In the genomic region with DNA sequence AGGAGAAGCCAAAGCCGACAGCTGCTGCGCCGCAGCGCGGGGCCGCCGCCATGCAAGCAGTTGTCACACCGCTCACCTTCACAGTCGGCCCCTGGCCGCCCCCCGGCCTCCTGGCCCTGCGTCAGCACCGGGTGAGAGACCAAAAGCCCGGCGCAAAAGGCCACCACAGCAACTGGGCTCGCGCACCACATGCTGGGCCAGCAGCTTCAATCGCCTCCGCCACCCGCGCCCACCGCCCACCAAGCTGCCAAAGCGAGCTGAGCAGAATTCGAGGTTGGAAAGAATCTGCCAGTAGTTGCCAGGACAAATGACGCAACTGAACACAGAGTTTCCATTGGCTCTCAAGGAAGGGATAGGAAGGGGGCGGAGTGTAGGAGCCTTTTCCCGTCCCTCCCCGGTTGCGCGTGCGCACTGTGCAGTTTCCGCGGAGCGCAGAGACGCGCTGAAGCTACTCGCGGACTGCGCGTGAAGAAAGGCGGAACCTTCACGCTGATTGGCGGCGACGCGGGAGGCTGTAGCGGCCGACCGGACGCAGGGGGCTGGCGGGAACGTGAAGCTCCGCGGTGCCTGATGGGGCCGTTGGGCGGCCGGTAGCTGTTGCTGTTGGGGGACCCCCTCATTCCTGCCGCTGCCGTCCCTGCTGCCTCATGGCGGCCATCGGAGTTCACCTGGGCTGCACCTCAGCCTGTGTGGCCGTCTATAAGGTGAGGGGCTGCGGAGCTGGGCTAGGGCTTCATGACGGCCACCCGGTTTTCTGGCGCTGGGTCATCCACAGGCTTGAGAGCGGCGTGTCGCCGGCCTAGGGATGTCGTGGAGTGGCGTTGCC, we compare ENCODE assay signal across 8 cellular contexts.
DNase-seq lines count a peak whose midpoint lies in the region; ATAC-seq lines count a peak whose summit lies in the region.

A gene (minus strand): TSS at position 282 of the 826 bp plus-strand sequence. CDS start 91 bp downstream, at position 191.
A gene with protein sequence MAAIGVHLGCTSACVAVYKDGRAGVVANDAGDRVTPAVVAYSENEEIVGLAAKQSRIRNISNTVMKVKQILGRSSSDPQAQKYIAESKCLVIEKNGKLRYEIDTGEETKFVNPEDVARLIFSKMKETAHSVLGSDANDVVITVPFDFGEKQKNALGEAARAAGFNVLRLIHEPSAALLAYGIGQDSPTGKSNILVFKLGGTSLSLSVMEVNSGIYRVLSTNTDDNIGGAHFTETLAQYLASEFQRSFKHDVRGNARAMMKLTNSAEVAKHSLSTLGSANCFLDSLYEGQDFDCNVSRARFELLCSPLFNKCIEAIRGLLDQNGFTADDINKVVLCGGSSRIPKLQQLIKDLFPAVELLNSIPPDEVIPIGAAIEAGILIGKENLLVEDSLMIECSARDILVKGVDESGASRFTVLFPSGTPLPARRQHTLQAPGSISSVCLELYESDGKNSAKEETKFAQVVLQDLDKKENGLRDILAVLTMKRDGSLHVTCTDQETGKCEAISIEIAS (plus strand): TSS at position 551 of the 826 bp plus-strand sequence. CDS start 97 bp downstream, at position 648.
A gene with protein sequence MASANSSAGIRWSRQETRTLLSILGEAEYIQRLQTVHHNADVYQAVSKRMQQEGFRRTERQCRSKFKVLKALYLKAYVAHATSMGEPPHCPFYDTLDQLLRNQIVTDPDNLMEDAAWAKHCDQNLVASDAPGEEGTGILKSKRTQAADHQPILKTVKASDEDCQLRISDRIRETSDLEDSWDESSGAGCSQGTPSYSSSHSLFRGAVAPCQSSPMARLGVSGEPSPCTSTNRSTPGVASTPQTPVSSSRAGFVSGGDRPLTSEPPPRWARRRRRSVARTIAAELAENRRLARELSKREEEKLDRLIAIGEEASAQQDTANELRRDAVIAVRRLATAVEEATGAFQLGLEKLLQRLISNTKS (plus strand): TSS at position 551 of the 826 bp plus-strand sequence. CDS start 3,979 bp downstream, outside the sequence.

- ATAC-seq in GM19372 (IDR thresholded peaks at IDR 0.05; ENCODE audit: low read depth, unreplicated experiment) (peak; percentile 91), HG03558 (IDR thresholded peaks at IDR 0.05; ENCODE audit: extremely low read depth, unreplicated experiment) (peak; percentile 84)

- DNase-seq in C1 segment of cervical spinal cord (lab: John Stamatoyannopoulos, UW) (peak; percentile 84 to 99 (median 98)), NCI-H748 treated with DMSO at 0.1 percent for 48 hours (lab: John Stamatoyannopoulos, UW) (peak; percentile 84), dedifferentiated amniotic fluid mesenchymal stem cell (ENCODE audit: extremely low spot score) (peak; percentile 99), left kidney (ENCODE audit: low read depth, low spot score) (peak; percentile 100)
- peak; percentile 97 to 99 for DNase-seq in activated CD4-positive, alpha-beta T cell treated with anti-CD3 and anti-CD28 coated beads, Interleukin-2, amount 50 U/mL, for 24 hours (ENCODE audit: low read depth in 1 of 2, low spot score in 1 of 2)
- peak; percentile 99 for DNase-seq in stimulated activated CD4-positive, alpha-beta T cell treated with anti-CD3 and anti-CD28 coated beads, Interleukin-2, amount 100 ng/mL, for 24 hours

Comparison
In these comparisons a context has a peak if more than half of its experiments do, and no peak if none do; other contexts are left out.
1. Peak in every context shown above with its lines: DNase-seq and ATAC-seq.